ENCODE assay signal across 27 cellular contexts in the genomic region with DNA sequence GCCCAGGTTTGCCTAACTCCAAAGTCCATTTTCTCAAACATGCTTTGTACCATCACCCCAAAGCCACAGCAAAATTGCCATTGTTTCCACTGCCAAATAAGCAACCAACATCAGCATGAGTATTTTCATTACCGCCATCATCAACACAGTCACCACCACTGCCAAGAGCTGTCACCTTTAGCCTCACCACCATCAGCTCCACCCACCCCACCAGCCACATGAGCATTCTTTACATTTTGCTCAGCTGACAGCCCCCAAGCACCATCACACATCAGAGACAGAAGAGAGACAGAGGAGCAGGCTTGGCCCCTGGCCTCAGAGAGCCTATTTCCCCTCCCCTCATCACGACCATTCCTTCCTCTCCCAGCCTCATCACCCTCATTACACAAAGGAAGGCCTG. TPM values are rescaled to one million over a fixed set of nuclear protein-coding genes. Genes with fewer than 3 reads are reported as not detected.
"Had no signal": no experiment of that assay in that cellular context is flagged by ENCODE, and none has a peak within 500 bp of the region (broad histone marks: within the 10 kb centered on the region; RNA-seq: fewer than 3 reads in every experiment).

No MANE protein-coding gene starts in this region.

- H3K4me1 Mint-ChIP-seq: activated CD8-positive, alpha-beta memory T cell treated with anti-CD3 and anti-CD28 coated beads, Interleukin-2, amount 10 ng/mL, durations not matched to agents 7 days and 5 days; stimulated activated naive B cell treated with anti-CD40 and anti-IgM and Interleukin-4, amounts not matched to agents 10 μg/mL and 1 μg/mL and 100 μg/mL, for 72 hours had no signal

- ATAC-seq: activated CD8-positive, alpha-beta memory T cell treated with anti-CD3 and anti-CD28 coated beads, Interleukin-2, amount 10 ng/mL, durations not matched to agents 7 days and 5 days; activated T-helper 17 cell treated with anti-CD3 and anti-CD28 coated beads, Interleukin-2, amount 50 U/mL, for 72 hours; gastrocnemius medialis; mucosa of descending colon; sciatic nerve; stimulated activated naive B cell treated with anti-CD40 and anti-IgM and Interleukin-4, amounts not matched to agents 10 μg/mL and 1 μg/mL and 100 μg/mL, for 72 hours had no signal

- H3K9ac ChIP-seq: parathyroid adenoma had no signal

- H3K27ac Mint-ChIP-seq: activated CD4-positive, alpha-beta memory T cell treated with anti-CD3 and anti-CD28 coated beads for 36 hours; activated CD8-positive, alpha-beta memory T cell treated with anti-CD3 and anti-CD28 coated beads, Interleukin-2, amount 10 ng/mL, durations not matched to agents 7 days and 5 days; activated naive CD8-positive, alpha-beta T cell treated with anti-CD3 and anti-CD28 coated beads for 36 hours; activated T-helper 17 cell treated with anti-CD3 and anti-CD28 coated beads, Interleukin-2, amount 50 U/mL, for 72 hours; naive B cell; stimulated activated naive B cell treated with anti-CD40 and anti-IgM and Interleukin-4, amounts not matched to agents 10 μg/mL and 1 μg/mL and 100 μg/mL, for 72 hours had no signal

- H3K36me3 ChIP-seq: brain microvascular endothelial cell, gastrocnemius medialis, left ventricle myocardium inferior, neutrophil, thoracic aorta, upper lobe of left lung, WERI-Rb-1 had no signal

- H3K4me1 ChIP-seq: gastrocnemius medialis, left ventricle myocardium inferior, parathyroid adenoma, upper lobe of left lung had no signal

- H3K27ac ChIP-seq: brain microvascular endothelial cell, coronary artery, gastrocnemius medialis, left ventricle myocardium inferior, neutrophil, parathyroid adenoma, thoracic aorta, upper lobe of left lung, WERI-Rb-1 had no signal

- H3K79me2 ChIP-seq: parathyroid adenoma had no signal

- H3K9me3 Mint-ChIP-seq: activated CD4-positive, alpha-beta memory T cell treated with anti-CD3 and anti-CD28 coated beads for 36 hours; activated naive CD8-positive, alpha-beta T cell treated with anti-CD3 and anti-CD28 coated beads for 36 hours; activated T-helper 17 cell treated with anti-CD3 and anti-CD28 coated beads, Interleukin-2, amount 50 U/mL, for 72 hours; central memory CD8-positive, alpha-beta T cell; stimulated activated naive B cell treated with anti-CD40 and anti-IgM and Interleukin-4, amounts not matched to agents 10 μg/mL and 1 μg/mL and 100 μg/mL, for 72 hours had no signal

- H3K4me3 Mint-ChIP-seq: activated CD4-positive, alpha-beta memory T cell treated with anti-CD3 and anti-CD28 coated beads for 36 hours; activated CD8-positive, alpha-beta memory T cell treated with anti-CD3 and anti-CD28 coated beads, Interleukin-2, amount 10 ng/mL, durations not matched to agents 7 days and 5 days; activated naive CD8-positive, alpha-beta T cell treated with anti-CD3 and anti-CD28 coated beads for 36 hours; activated T-helper 17 cell treated with anti-CD3 and anti-CD28 coated beads, Interleukin-2, amount 50 U/mL, for 72 hours; central memory CD8-positive, alpha-beta T cell; naive B cell; stimulated activated naive B cell treated with anti-CD40 and anti-IgM and Interleukin-4, amounts not matched to agents 10 μg/mL and 1 μg/mL and 100 μg/mL, for 72 hours had no signal

- H3K4me3 ChIP-seq: coronary artery, gastrocnemius medialis, left ventricle myocardium inferior, mucosa of descending colon, thoracic aorta, upper lobe of left lung had no signal

- H3K9me3 ChIP-seq: gastrocnemius medialis, left ventricle myocardium inferior, mucosa of descending colon, neutrophil, thoracic aorta, upper lobe of left lung had no signal

- DNase-seq: activated CD4-positive, alpha-beta memory T cell treated with anti-CD3 and anti-CD28 coated beads for 36 hours; activated CD4-positive, alpha-beta T cell treated with anti-CD3 and anti-CD28 coated beads for 1 hour; activated CD8-positive, alpha-beta memory T cell treated with anti-CD3 and anti-CD28 coated beads, Interleukin-2, amount 10 ng/mL, durations not matched to agents 7 days and 5 days; activated naive CD4-positive, alpha-beta T cell; activated naive CD8-positive, alpha-beta T cell treated with anti-CD3 and anti-CD28 coated beads for 36 hours; activated T-cell treated with anti-CD3 and anti-CD28 coated beads, Interleukin-2, amount 50 U/mL, for 1 hour; amygdala; brain microvascular endothelial cell; erythroblast; gastrocnemius medialis; head of caudate nucleus; kidney glomerular epithelial cell; left ventricle myocardium inferior; mammary epithelial cell; mucosa of descending colon; naive B cell; stimulated activated naive B cell treated with anti-CD40 and anti-IgM and Interleukin-4, amounts not matched to agents 10 μg/mL and 1 μg/mL and 100 μg/mL, for 72 hours; upper lobe of left lung; WERI-Rb-1 had no signal

- H2AFZ ChIP-seq: parathyroid adenoma had no signal

- H3K36me3 Mint-ChIP-seq: activated CD4-positive, alpha-beta memory T cell treated with anti-CD3 and anti-CD28 coated beads for 36 hours; activated CD8-positive, alpha-beta memory T cell treated with anti-CD3 and anti-CD28 coated beads, Interleukin-2, amount 10 ng/mL, durations not matched to agents 7 days and 5 days; activated naive CD8-positive, alpha-beta T cell treated with anti-CD3 and anti-CD28 coated beads for 36 hours; naive B cell had no signal

RNA-seq across cellular contexts. Expression of a gene that starts 42.7 kb away (rescaled TPM):
- total RNA-seq: activated CD4-positive, alpha-beta memory T cell treated with anti-CD3 and anti-CD28 coated beads for 36 hours; activated CD8-positive, alpha-beta memory T cell treated with anti-CD3 and anti-CD28 coated beads, Interleukin-2, amount 10 ng/mL, durations not matched to agents 7 days and 5 days; activated naive CD8-positive, alpha-beta T cell treated with anti-CD3 and anti-CD28 coated beads for 36 hours; activated T-helper 17 cell treated with anti-CD3 and anti-CD28 coated beads, Interleukin-2, amount 50 U/mL, for 72 hours; gastrocnemius medialis; left ventricle myocardium inferior; mucosa of descending colon; sciatic nerve; T-helper 2 cell treated with Interferon-gamma antibody and Interleukin-4, amounts not matched to agents 100 ng/mL and 5 ng/mL, for 36 hours; thoracic aorta; upper lobe of left lung had no signal
- polyA plus RNA-seq: mammary epithelial cell had no signal
